15 cellular contexts compared by ENCODE assay signal in the genomic region with DNA sequence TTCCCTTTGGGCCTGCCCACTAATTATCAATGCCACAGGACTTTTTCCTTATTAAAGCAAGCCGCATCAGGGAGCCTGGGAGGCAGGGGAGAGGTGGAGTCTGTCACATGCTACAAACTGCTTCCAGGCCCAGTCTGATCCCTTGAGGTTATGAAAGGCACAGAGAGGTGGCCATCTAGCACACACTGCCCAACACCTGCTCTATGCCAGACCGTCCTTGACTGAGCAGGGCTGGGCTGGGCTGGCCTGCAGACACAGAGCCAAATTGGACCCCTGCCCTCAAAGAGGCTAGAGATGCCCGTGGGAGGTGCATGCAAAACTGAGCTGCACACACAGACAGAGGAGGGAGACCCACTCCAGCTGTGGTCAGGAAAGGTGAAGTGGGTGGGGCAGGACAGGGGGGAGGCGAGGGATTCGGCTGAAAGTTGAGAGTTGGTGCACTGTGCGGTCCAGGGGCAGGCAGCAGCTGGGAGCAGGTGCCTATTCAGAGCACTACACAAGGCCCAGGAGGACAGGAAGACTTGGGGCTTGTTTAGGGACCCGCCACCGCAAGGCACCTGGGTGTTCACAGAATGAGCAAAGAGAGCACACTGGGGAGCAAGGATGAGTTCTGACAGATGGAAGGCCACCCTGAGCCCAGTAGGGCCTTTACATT. TPM values are rescaled to one million over a fixed set of nuclear protein-coding genes. Genes with fewer than 3 reads are reported as not detected.
DNase-seq lines count a peak whose midpoint lies in the region; ATAC-seq and TF ChIP-seq lines count a peak whose summit lies in the region.
"Had no signal": no experiment of that assay in that cellular context is flagged by ENCODE, and none has a peak within 500 bp of the region (broad histone marks: within the 10 kb centered on the region; RNA-seq: fewer than 3 reads in every experiment).

No MANE protein-coding gene starts in this region.

- peaks cover 3% of the 10 kb centered on the region for H3K36me3 Mint-ChIP-seq in activated CD4-positive, alpha-beta memory T cell treated with anti-CD3 and anti-CD28 coated beads for 36 hours
- H3K36me3 Mint-ChIP-seq in activated CD4-positive, alpha-beta memory T cell treated with anti-CD3 and anti-CD28 coated beads, Interleukin-2, amount 10 ng/mL, durations not matched to agents 7 days and 5 days (ENCODE audit: low read depth), result peaks cover 3% of the 10 kb centered on the region
- peaks cover 3% of the 10 kb centered on the region for H3K36me3 Mint-ChIP-seq in activated naive CD8-positive, alpha-beta T cell
- no peaks in the 10 kb centered on the region for H3K36me3 Mint-ChIP-seq in immature natural killer cell

- 81 to 84% methylated on average over 8 of the region's 8 CpGs for WGBS in aorta, 2 donors

- no peaks in the 10 kb centered on the region for H3K9me3 Mint-ChIP-seq in activated CD4-positive, alpha-beta memory T cell treated with anti-CD3 and anti-CD28 coated beads for 36 hours
- H3K9me3 Mint-ChIP-seq in activated CD4-positive, alpha-beta memory T cell treated with anti-CD3 and anti-CD28 coated beads, Interleukin-2, amount 10 ng/mL, durations not matched to agents 7 days and 5 days, result no peaks in the 10 kb centered on the region
- no peaks in the 10 kb centered on the region for H3K9me3 Mint-ChIP-seq in activated naive CD8-positive, alpha-beta T cell (ENCODE audit: low read depth)
- no peaks in the 10 kb centered on the region for H3K9me3 Mint-ChIP-seq in immature natural killer cell
- H3K9me3 Mint-ChIP-seq: nephron had no signal

- no peak for ATAC-seq in aorta (ENCODE audit: low FRiP score)

- peak overlapping the region; percentile 75 for H3K27ac Mint-ChIP-seq in activated CD4-positive, alpha-beta memory T cell treated with anti-CD3 and anti-CD28 coated beads for 36 hours
- no peak overlapping the region for H3K27ac Mint-ChIP-seq in activated CD4-positive, alpha-beta memory T cell treated with anti-CD3 and anti-CD28 coated beads, Interleukin-2, amount 10 ng/mL, durations not matched to agents 7 days and 5 days
- H3K27ac Mint-ChIP-seq in activated naive CD8-positive, alpha-beta T cell, result peak overlapping the region; percentile 97
- H3K27ac Mint-ChIP-seq in immature natural killer cell, result no peak overlapping the region
- H3K27ac Mint-ChIP-seq: nephron had no signal

- no peaks in the 10 kb centered on the region for H3K36me3 ChIP-seq in HEK293 (ENCODE audit: control insufficient read depth in 2 of 2, insufficient read depth in 1 of 2, low read length in 2 of 2)
- no peaks in the 10 kb centered on the region for H3K36me3 ChIP-seq in aorta (ENCODE audit: control insufficient read depth in 1 of 2, insufficient read depth in 2 of 2, low read length in 1 of 2)
- H3K36me3 ChIP-seq: lower lobe of right lung had no signal

- H3K27ac ChIP-seq in HEK293 (ENCODE audit: extremely low read depth, low read depth, low read length), result no peak overlapping the region
- no peak overlapping the region for H3K27ac ChIP-seq in aorta (ENCODE audit: low read depth in 1 of 2, low read length in 2 of 2)
- H3K27ac ChIP-seq: HL-60, lower lobe of right lung had no signal

- H3K4me3 Mint-ChIP-seq in activated CD4-positive, alpha-beta memory T cell treated with anti-CD3 and anti-CD28 coated beads for 36 hours, result no peak overlapping the region
- H3K4me3 Mint-ChIP-seq in activated CD4-positive, alpha-beta memory T cell treated with anti-CD3 and anti-CD28 coated beads, Interleukin-2, amount 10 ng/mL, durations not matched to agents 7 days and 5 days, result no peak overlapping the region
- peak overlapping the region; percentile 56 for H3K4me3 Mint-ChIP-seq in activated naive CD8-positive, alpha-beta T cell
- no peak overlapping the region for H3K4me3 Mint-ChIP-seq in immature natural killer cell
- H3K4me3 Mint-ChIP-seq: nephron had no signal

- POLR2A ChIA-PET in activated CD4-positive, alpha-beta memory T cell treated with anti-CD3 and anti-CD28 coated beads for 36 hours (lab: Charles Lee), result no interaction called here
- POLR2A ChIA-PET in activated CD4-positive, alpha-beta memory T cell treated with anti-CD3 and anti-CD28 coated beads, Interleukin-2, amount 10 ng/mL, durations not matched to agents 7 days and 5 days (lab: Charles Lee), result no interaction called here
- POLR2A ChIA-PET in HEK293 (lab: Yijun Ruan, JAX), result no interaction called here

- H3K4me1 Mint-ChIP-seq in activated CD4-positive, alpha-beta memory T cell treated with anti-CD3 and anti-CD28 coated beads for 36 hours (ENCODE audit: low read depth), result peaks cover 61% of the 10 kb centered on the region
- H3K4me1 Mint-ChIP-seq in activated CD4-positive, alpha-beta memory T cell treated with anti-CD3 and anti-CD28 coated beads, Interleukin-2, amount 10 ng/mL, durations not matched to agents 7 days and 5 days, result peaks cover 17% of the 10 kb centered on the region
- H3K4me1 Mint-ChIP-seq in activated naive CD8-positive, alpha-beta T cell (ENCODE audit: low read depth), result peaks cover 70% of the 10 kb centered on the region
- no peaks in the 10 kb centered on the region for H3K4me1 Mint-ChIP-seq in immature natural killer cell
- H3K4me1 Mint-ChIP-seq: nephron had no signal

- DNase-seq in activated CD4-positive, alpha-beta memory T cell treated with anti-CD3 and anti-CD28 coated beads for 36 hours, result peak; percentile 61
- no peak for DNase-seq in activated CD4-positive, alpha-beta memory T cell treated with anti-CD3 and anti-CD28 coated beads, Interleukin-2, amount 10 ng/mL, durations not matched to agents 7 days and 5 days
- DNase-seq in posterior vena cava (ENCODE audit: low spot score) (peak; percentile 66), aorta (no peak), SIG-M5 (lab: John Stamatoyannopoulos, UW) (no peak), immature natural killer cell (no peak)
- DNase-seq: KBM-7; lower lobe of right lung; NCI-H1092 treated with DMSO at 0.1 percent for 48 hours; stimulated activated CD4-positive, alpha-beta T cell treated with anti-CD3 and anti-CD28 coated beads, Interleukin-2, amount 100 ng/mL, for 48 hours; trophoblast cell had no signal

- H3K4me3 ChIP-seq in HEK293 (ENCODE audit: low read depth, low read length), result no peak overlapping the region
- H3K4me3 ChIP-seq in aorta (ENCODE audit: low read length in 2 of 2), result no peak overlapping the region
- H3K4me3 ChIP-seq: lower lobe of right lung had no signal

- no peaks in the 10 kb centered on the region for H3K4me1 ChIP-seq in HEK293 (ENCODE audit: control insufficient read depth, insufficient read depth, low read length)
- no peaks in the 10 kb centered on the region for H3K4me1 ChIP-seq in aorta (ENCODE audit: control insufficient read depth in 1 of 2, insufficient read depth in 2 of 2, low read length in 2 of 2)
- H3K4me1 ChIP-seq: lower lobe of right lung had no signal

- CTCF ChIA-PET in activated CD4-positive, alpha-beta memory T cell treated with anti-CD3 and anti-CD28 coated beads for 36 hours (lab: Charles Lee), result interaction anchor here (0.7 to 2.8 kb wide), 4 partner anchors 23 to 38 kb away, joined by 3 to 18 read pairs (median 6); no protein-coding TSS in a partner anchor
- CTCF ChIA-PET in activated CD4-positive, alpha-beta memory T cell treated with anti-CD3 and anti-CD28 coated beads, Interleukin-2, amount 10 ng/mL, durations not matched to agents 7 days and 5 days (lab: Charles Lee), result interaction anchor here (0.5 to 1.1 kb wide), 4 partner anchors 13 to 75 kb away, joined by 3 read pairs; no protein-coding TSS in a partner anchor
- CTCF ChIA-PET in HEK293 (lab: Yijun Ruan, JAX), result interaction anchor here (1.4 to 1.5 kb wide), 2 partner anchors 23 to 38 kb away, joined by 6 to 8 read pairs; no protein-coding TSS in a partner anchor

- intact Hi-C loops in activated CD4-positive, alpha-beta memory T cell treated with anti-CD3 and anti-CD28 coated beads for 36 hours (cut with micrococcal nuclease), result no loop called here
- intact Hi-C loops in posterior vena cava (cut with DNase I), result no loop called here
- intact Hi-C loops in aorta (cut with DNase I), result no loop called here

- H3K9me3 ChIP-seq in HEK293 (ENCODE audit: control insufficient read depth, insufficient read depth, low read depth, low read length) (no peaks in the 10 kb centered on the region), aorta (ENCODE audit: control insufficient read depth, low read length) (no peaks in the 10 kb centered on the region)
- H3K9me3 ChIP-seq: lower lobe of right lung had no signal

- no peak for TF ChIP-seq CTCF in HEK293 (tag by site-specific recombination; IDR thresholded peaks at IDR 0.05)

- no peaks in the 10 kb centered on the region for H3K27me3 Mint-ChIP-seq in activated CD4-positive, alpha-beta memory T cell treated with anti-CD3 and anti-CD28 coated beads for 36 hours
- H3K27me3 Mint-ChIP-seq in activated CD4-positive, alpha-beta memory T cell treated with anti-CD3 and anti-CD28 coated beads, Interleukin-2, amount 10 ng/mL, durations not matched to agents 7 days and 5 days, result peaks cover 22% of the 10 kb centered on the region
- H3K27me3 Mint-ChIP-seq in activated naive CD8-positive, alpha-beta T cell, result no peaks in the 10 kb centered on the region
- H3K27me3 Mint-ChIP-seq in immature natural killer cell (ENCODE audit: low read depth in 3 of 3), result peaks cover 0 to 4% (median 3%) of the 10 kb centered on the region in 3 donors

- H3K27me3 ChIP-seq in aorta (ENCODE audit: control insufficient read depth in 1 of 2, insufficient read depth in 2 of 2, low read length in 1 of 2), result no peaks in the 10 kb centered on the region

TF ChIP-seq in HEK293, 187 proteins besides CTCF, POLR2A, EP300 and RAD21 (continues in another document):
- TF ChIP-seq, protein P1, sequence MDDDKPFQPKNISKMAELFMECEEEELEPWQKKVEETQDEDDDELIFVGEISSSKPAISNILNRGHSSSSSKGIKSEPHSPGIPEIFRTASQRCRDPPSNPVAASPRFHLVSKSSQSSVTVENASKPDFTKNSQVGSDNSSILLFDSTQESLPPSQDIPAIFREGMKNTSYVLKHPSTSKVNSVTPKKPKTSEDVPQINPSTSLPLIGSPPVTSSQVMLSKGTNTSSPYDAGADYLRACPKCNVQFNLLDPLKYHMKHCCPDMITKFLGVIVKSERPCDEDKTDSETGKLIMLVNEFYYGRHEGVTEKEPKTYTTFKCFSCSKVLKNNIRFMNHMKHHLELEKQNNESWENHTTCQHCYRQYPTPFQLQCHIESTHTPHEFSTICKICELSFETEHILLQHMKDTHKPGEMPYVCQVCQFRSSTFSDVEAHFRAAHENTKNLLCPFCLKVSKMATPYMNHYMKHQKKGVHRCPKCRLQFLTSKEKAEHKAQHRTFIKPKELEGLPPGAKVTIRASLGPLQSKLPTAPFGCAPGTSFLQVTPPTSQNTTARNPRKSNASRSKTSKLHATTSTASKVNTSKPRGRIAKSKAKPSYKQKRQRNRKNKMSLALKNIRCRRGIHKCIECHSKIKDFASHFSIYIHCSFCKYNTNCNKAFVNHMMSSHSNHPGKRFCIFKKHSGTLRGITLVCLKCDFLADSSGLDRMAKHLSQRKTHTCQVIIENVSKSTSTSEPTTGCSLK (tag by site-specific recombination; IDR thresholded peaks at IDR 0.05), result no peak

RNA-seq across cellular contexts. Expression of a gene that starts 36.4 kb away (rescaled TPM):
- 10 to 100 TPM; 59.3 to 65.6 TPM for total RNA-seq in activated CD4-positive, alpha-beta memory T cell treated with anti-CD3 and anti-CD28 coated beads for 36 hours
- 10 to 100 TPM; 19.2 to 21.9 TPM for total RNA-seq in activated CD4-positive, alpha-beta memory T cell treated with anti-CD3 and anti-CD28 coated beads, Interleukin-2, amount 10 ng/mL, durations not matched to agents 7 days and 5 days
- total RNA-seq in posterior vena cava (1 to 10 TPM; 1.0 to 1.6 TPM), aorta (1 to 10 TPM; 1.6 to 4.4 TPM)
- polyA plus RNA-seq in aorta (1 to 10 TPM in 1 of 2 donors, under 1 TPM in 1; 0.54 to 2.8 TPM), immature natural killer cell (10 to 100 TPM; 14.9 to 50.9 (median 38.2) TPM)

Comparison
In these comparisons a context has a peak if more than half of its experiments do, and no peak if none do; other contexts are left out.
1. DNase-seq: peak in activated CD4-positive, alpha-beta memory T cell treated with anti-CD3 and anti-CD28 coated beads for 36 hours (single experiment) and posterior vena cava (single experiment); none in activated CD4-positive, alpha-beta memory T cell treated with anti-CD3 and anti-CD28 coated beads, Interleukin-2, amount 10 ng/mL, durations not matched to agents 7 days and 5 days (single experiment), aorta (0 of 2), SIG-M5 (single experiment) and immature natural killer cell (0 of 3).
2. H3K27ac Mint-ChIP-seq: peak in activated CD4-positive, alpha-beta memory T cell treated with anti-CD3 and anti-CD28 coated beads for 36 hours (single experiment) and activated naive CD8-positive, alpha-beta T cell (single experiment); none in activated CD4-positive, alpha-beta memory T cell treated with anti-CD3 and anti-CD28 coated beads, Interleukin-2, amount 10 ng/mL, durations not matched to agents 7 days and 5 days (single experiment) and immature natural killer cell (0 of 6).